ENCODE assay signal across 8 cellular contexts in the genomic region with DNA sequence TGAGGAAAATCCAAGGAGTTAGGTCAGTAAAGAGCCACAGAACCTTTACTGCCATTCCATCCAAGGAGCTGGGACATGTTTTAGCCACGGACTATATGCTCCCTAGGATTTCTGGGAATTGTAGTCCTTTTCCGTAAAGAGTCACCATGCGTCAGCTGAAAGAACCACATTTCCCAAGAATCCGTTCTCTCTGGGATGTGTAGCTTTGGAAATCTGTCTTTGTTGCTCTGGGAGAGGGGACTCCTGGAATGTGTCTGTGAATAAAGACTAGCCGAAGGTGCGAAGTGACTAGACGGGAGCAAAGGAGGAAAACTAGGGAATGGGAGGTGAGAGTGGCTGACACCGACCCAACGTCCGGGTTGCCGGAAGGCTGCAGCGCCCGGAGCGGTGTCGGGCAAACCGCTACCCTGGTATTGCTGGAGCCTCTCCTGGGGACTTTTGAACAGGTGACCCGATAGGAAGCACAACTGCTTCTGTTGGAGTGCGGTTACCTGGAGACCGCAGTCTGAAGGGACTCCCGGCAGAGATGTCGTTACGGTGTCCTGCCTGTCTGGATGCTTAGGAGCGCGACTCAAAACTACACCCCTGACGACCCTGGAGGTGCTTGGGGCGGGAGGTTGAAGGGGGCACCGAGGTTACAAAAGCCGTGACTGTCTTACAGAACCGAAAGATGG. TPM values are rescaled to one million over a fixed set of nuclear protein-coding genes. Genes with fewer than 3 reads are reported as not detected.
DNase-seq lines count a peak whose midpoint lies in the region; ATAC-seq and TF ChIP-seq lines count a peak whose summit lies in the region.

A gene with protein sequence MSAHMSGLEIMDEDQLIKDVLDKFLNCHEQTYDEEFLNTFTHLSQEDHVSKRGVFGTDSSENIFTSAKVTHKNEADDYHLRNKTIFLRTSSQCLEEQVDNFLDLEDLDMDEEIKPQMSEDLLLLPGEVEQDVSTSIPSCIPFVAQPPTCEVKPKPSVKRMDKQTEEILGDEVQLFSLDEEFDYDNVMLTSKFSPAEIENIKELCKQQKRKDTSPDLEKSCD (plus strand): TSS at position 187 of the 674 bp plus-strand sequence. CDS start 15,602 bp downstream, outside the sequence.

- H3K27ac ChIP-seq in gastrocnemius medialis: peak within 1 kb of the TSS; percentile 75 to 81 (median 78)
- H3K27ac ChIP-seq in OCI-LY7 (ENCODE audit: low read depth, low read length, poor library complexity, severe bottlenecking): no peak within 1 kb of the TSS

- H3K4me2 ChIP-seq in OCI-LY7 (ENCODE audit: low read length): no peak within 1 kb of the TSS

- peaks cover 5% of the 10 kb centered on the region for H3K4me1 Mint-ChIP-seq in T-helper 17 cell
- H3K4me1 Mint-ChIP-seq in immature natural killer cell: peaks cover 9 to 13% of the 10 kb centered on the region in 2 donors

- POLR2A ChIA-PET in OCI-LY7 (lab: Charles Lee): no interaction called here

- no peak for TF ChIP-seq POLR2A in gastrocnemius medialis (IDR thresholded peaks at IDR 0.05)

- H3K27ac Mint-ChIP-seq in T-helper 17 cell (peak within 1 kb of the TSS; percentile 69), immature natural killer cell (peak within 1 kb of the TSS in 2 of 6 donors; percentile 49 to 83)

- intact Hi-C loops in gastrocnemius medialis (cut with DNase I; ENCODE audit: low total_unique reads): loop anchor here (2.0 kb wide), 1 partner anchor 84 kb away; a partner anchor contains a TSS
- intact Hi-C loops in OCI-LY7 (cut with micrococcal nuclease; ENCODE audit: unreplicated experiment): no loop called here

- in situ Hi-C loops in gastrocnemius medialis (cut with MboI; ENCODE audit: low sequenced_read_pairs in 4 of 4): no loop called here

- no peak within 1 kb of the TSS for H2AFZ ChIP-seq in OCI-LY7 (ENCODE audit: low read length)

- no peaks in the 10 kb centered on the region for H3K79me2 ChIP-seq in OCI-LY7 (ENCODE audit: insufficient read depth, low read depth, low read length)

- H3K4me1 ChIP-seq in gastrocnemius medialis (peaks cover 13% of the 10 kb centered on the region in 2 donors), OCI-LY7 (ENCODE audit: insufficient read depth, low read length, poor library complexity, severe bottlenecking) (no peaks in the 10 kb centered on the region)

- peak within 1 kb of the TSS; percentile 95 for H3K4me3 Mint-ChIP-seq in T-helper 17 cell
- H3K4me3 Mint-ChIP-seq in immature natural killer cell: peak within 1 kb of the TSS; percentile 89 to 94 (median 92)

- peaks cover 39% of the 10 kb centered on the region for H3K27me3 Mint-ChIP-seq in T-helper 17 cell
- H3K27me3 Mint-ChIP-seq in immature natural killer cell (ENCODE audit: low read depth in 3 of 3): peaks cover 6 to 22% (median 7%) of the 10 kb centered on the region in 3 donors

- H3K4me3 ChIP-seq in GM08714 (ENCODE audit: low read length) (peak within 1 kb of the TSS; percentile 64), gastrocnemius medialis (peak within 1 kb of the TSS; percentile 66 to 83 (median 81)), OCI-LY7 (ENCODE audit: low read depth, low read length, poor library complexity, severe bottlenecking) (no peak within 1 kb of the TSS)

- peak; percentile 70 for ATAC-seq in HG02759 (IDR thresholded peaks at IDR 0.05; ENCODE audit: unreplicated experiment)
- ATAC-seq in T-helper 17 cell: peak; percentile 95
- ATAC-seq in gastrocnemius medialis: peak; percentile 100

- CTCF ChIA-PET in OCI-LY7 (lab: Charles Lee; ENCODE audit: unreplicated experiment): no interaction called here

- no peaks in the 10 kb centered on the region for H4K20me1 ChIP-seq in OCI-LY7 (ENCODE audit: insufficient read depth, low read length)

- TF ChIP-seq CTCF in gastrocnemius medialis (IDR thresholded peaks at IDR 0.05 in 4 of 5, conservative IDR thresholded peaks at IDR 0.05 in 1 of 5) (no peak), OCI-LY7 (conservative IDR thresholded peaks at IDR 0.05; ENCODE audit: low read length) (no peak)

- no peaks in the 10 kb centered on the region for H3K9me3 Mint-ChIP-seq in immature natural killer cell

- H3K27me3 ChIP-seq in gastrocnemius medialis: peaks cover 0 to 8% (median 5%) of the 10 kb centered on the region in 3 donors

- H3K36me3 Mint-ChIP-seq in T-helper 17 cell (ENCODE audit: low read depth) (no peaks in the 10 kb centered on the region), immature natural killer cell (no peaks in the 10 kb centered on the region)

- peak; percentile 67 for DNase-seq in NCI-H1694 (lab: John Stamatoyannopoulos, UW)
- no peak for DNase-seq in T-helper 17 cell
- peak; percentile 45 to 87 for DNase-seq in cerebellar nuclear complex (lab: John Stamatoyannopoulos, UW)
- DNase-seq in immature natural killer cell: peak; percentile 9 to 27 (median 19)
- peak; percentile 49 to 56 for DNase-seq in gastrocnemius medialis
- DNase-seq in OCI-LY7 (ENCODE audit: low spot score): no peak

- H3K9me3 ChIP-seq in T-helper 17 cell (ENCODE audit: control insufficient read depth, low read length, poor library complexity, severe bottlenecking): no peaks in the 10 kb centered on the region
- H3K9me3 ChIP-seq in gastrocnemius medialis: no peaks in the 10 kb centered on the region
- no peaks in the 10 kb centered on the region for H3K9me3 ChIP-seq in OCI-LY7 (ENCODE audit: low read length)

- BruUV-seq in OCI-LY7 (replicated peaks; lab: Mats Ljungman, UMichigan): no TSS peak

- H3K36me3 ChIP-seq in gastrocnemius medialis (no peaks in the 10 kb centered on the region), OCI-LY7 (ENCODE audit: insufficient read depth, low read length) (no peaks in the 10 kb centered on the region)

- H3K9me2 ChIP-seq in OCI-LY7 (ENCODE audit: insufficient read depth, low read length): no peaks in the 10 kb centered on the region

RNA-seq across cellular contexts. Expression of the gene that starts here (rescaled TPM):
- 1 to 10 TPM; 1.9 to 4.4 TPM for total RNA-seq in T-helper 17 cell
- polyA plus RNA-seq in immature natural killer cell: 10 to 100 TPM in 1 of 3 donors, 1 to 10 TPM in 2; 3.1 to 11.8 (median 3.2) TPM
- total RNA-seq in gastrocnemius medialis: 10 to 100 TPM; 22.1 to 35.3 (median 29.5) TPM
- total RNA-seq in OCI-LY7 (2014; rRNA removed; shearing (Covaris generic)): not detected in 2 replicates
- not detected in 2 replicates for total RNA-seq in OCI-LY7 (2022)

Comparison
In these comparisons a context has a peak if more than half of its experiments do, and no peak if none do; other contexts are left out.
1. RNA of the gene that starts here (total RNA-seq): 22.1 to 35.3 TPM in gastrocnemius medialis; 1.9 to 4.4 TPM in T-helper 17 cell and not detected in OCI-LY7; every median in the first group is over 4 times any median in the second.
2. DNase-seq: peak in NCI-H1694 (single experiment), cerebellar nuclear complex (2 of 2), immature natural killer cell (3 of 3) and gastrocnemius medialis (2 of 2); none in T-helper 17 cell (0 of 3) and OCI-LY7 (single experiment).
3. Peak in every context shown above with its lines, with median percentiles within 50 percentile points of each other: ATAC-seq.